Comparison of ENCODE assay signal across 8 cellular contexts in genomic region chr10:121608669-121609190, GRCh38. TPM values are rescaled to one million over a fixed set of nuclear protein-coding genes. Genes with fewer than 3 reads are reported as not detected.
DNase-seq lines count a peak whose midpoint lies in the region; ATAC-seq, FAIRE-seq and TF ChIP-seq lines count a peak whose summit lies in the region.

No MANE protein-coding gene starts in this region.

- H3K4me1 ChIP-seq in iPS DF 6.9 (ENCODE audit: control insufficient read depth, insufficient read depth, low read length) (no peaks in the 10 kb centered on the region; the same call in 1 of the 2 replicates), small intestine (ENCODE audit: control insufficient read depth in 2 of 2, insufficient read depth in 1 of 2, low read depth in 1 of 2, low read length in 1 of 2) (no peaks in the 10 kb centered on the region)

- TF ChIP-seq CTCF in CD14-positive monocyte (IDR thresholded peaks at IDR 0.05) (peak; percentile 72), LNCAP (IDR thresholded peaks at IDR 0.05) (peak; percentile 97)

- DNase-seq in CD14-positive monocyte (ENCODE audit: low spot score) (no peak), iPS DF 6.9 (ENCODE audit: low read depth, low spot score) (no peak), small intestine (peak; percentile 72), putamen (ENCODE audit: low spot score) (no peak)
- DNase-seq in activated naive CD4-positive, alpha-beta T cell treated with anti-CD3 and anti-CD28 coated beads, Interleukin-2, amount 50 U/mL, for 72 hours (ENCODE audit: low spot score in 2 of 2): peak in 1 of 2 donors; percentile 71

- no peaks in the 10 kb centered on the region for H3K9me3 Mint-ChIP-seq in CD14-positive monocyte
- no peaks in the 10 kb centered on the region for H3K9me3 Mint-ChIP-seq in activated naive CD4-positive, alpha-beta T cell treated with anti-CD3 and anti-CD28 coated beads, Interleukin-2, amount 50 U/mL, for 72 hours

- intact Hi-C loops in CD14-positive monocyte (cut with micrococcal nuclease): loop anchor here in 1 of 2 donors (10.0 kb wide), 1 partner anchor 664 kb away; no protein-coding TSS in a partner anchor

- peak; percentile 82 for ATAC-seq in GM19438 (IDR thresholded peaks at IDR 0.05; ENCODE audit: low read depth, unreplicated experiment)
- peak; percentile 63 to 90 for ATAC-seq in activated naive CD4-positive, alpha-beta T cell treated with anti-CD3 and anti-CD28 coated beads, Interleukin-2, amount 50 U/mL, for 72 hours
- ATAC-seq in GM18858 (IDR thresholded peaks at IDR 0.05; ENCODE audit: unreplicated experiment): no peak

- H3K4me3 ChIP-seq in iPS DF 6.9 (ENCODE audit: low read length) (peak overlapping the region; percentile 14; the same call in 1 of the 2 replicates), small intestine (ENCODE audit: low read depth in 1 of 2, low read length in 2 of 2) (no peak overlapping the region)

- FAIRE-seq in small intestine (lab: Jason Lieb, UNC): no peak

- H3K27ac ChIP-seq in iPS DF 6.9 (ENCODE audit: low read length) (no peak overlapping the region), small intestine (ENCODE audit: low read depth in 1 of 2, low read length in 1 of 2) (no peak overlapping the region)

- no CpG with 5 or more reads among the region's 53 CpGs for WGBS in iPS DF 6.9 (ENCODE audit: insufficient coverage, insufficient read length)
- WGBS in small intestine, 3 donors: 5 to 9% (median 6%) methylated on average over 43 to 53 of the region's 53 CpGs

- peaks cover 2% of the 10 kb centered on the region for H3K4me1 Mint-ChIP-seq in CD14-positive monocyte

- peaks cover 18 to 43% (median 19%) of the 10 kb centered on the region in 3 donors for H3K27me3 Mint-ChIP-seq in CD14-positive monocyte (ENCODE audit: low read depth in 3 of 3)

- H3K36me3 Mint-ChIP-seq in CD14-positive monocyte: no peaks in the 10 kb centered on the region
- H3K36me3 Mint-ChIP-seq in activated naive CD4-positive, alpha-beta T cell treated with anti-CD3 and anti-CD28 coated beads, Interleukin-2, amount 50 U/mL, for 72 hours: no peaks in the 10 kb centered on the region

- no peaks in the 10 kb centered on the region for H3K27me3 ChIP-seq in iPS DF 6.9 (ENCODE audit: control insufficient read depth, insufficient read depth, low read length)
- H3K27me3 ChIP-seq in small intestine (ENCODE audit: control insufficient read depth in 2 of 2, insufficient read depth in 2 of 2, low read length in 2 of 2): no peaks in the 10 kb centered on the region

- no peak overlapping the region for H3K27ac Mint-ChIP-seq in CD14-positive monocyte
- H3K27ac Mint-ChIP-seq in activated naive CD4-positive, alpha-beta T cell treated with anti-CD3 and anti-CD28 coated beads, Interleukin-2, amount 50 U/mL, for 72 hours: no peak overlapping the region

- H3K36me3 ChIP-seq in iPS DF 6.9 (ENCODE audit: control insufficient read depth, insufficient read depth, low read length) (no peaks in the 10 kb centered on the region), small intestine (ENCODE audit: control insufficient read depth in 2 of 2, insufficient read depth in 2 of 2, low read length in 2 of 2) (no peaks in the 10 kb centered on the region)

- no peaks in the 10 kb centered on the region for H3K9me3 ChIP-seq in iPS DF 6.9 (ENCODE audit: control insufficient read depth, insufficient read depth, low read length)
- no peaks in the 10 kb centered on the region for H3K9me3 ChIP-seq in small intestine (ENCODE audit: control insufficient read depth, low read depth)

- no peak overlapping the region for H3K4me3 Mint-ChIP-seq in CD14-positive monocyte

RNA-seq across cellular contexts. Expression of gene FGFR2, which starts 10.5 kb away (rescaled TPM):
- polyA plus RNA-seq in CD14-positive monocyte (not detected), small intestine (1 to 10 TPM; 1.1 to 3.8 (median 1.4) TPM)
- not detected for total RNA-seq in activated naive CD4-positive, alpha-beta T cell treated with anti-CD3 and anti-CD28 coated beads, Interleukin-2, amount 50 U/mL, for 72 hours
